Comparison of ENCODE assay signal across 11 cellular contexts in genomic region chr22:19843857-19844422, GRCh38. TPM values are rescaled to one million over a fixed set of nuclear protein-coding genes. Genes with fewer than 3 reads are reported as not detected.
A peak's percentile ranks its signal among the peaks of the same experiment; 100 is the strongest.
DNase-seq lines count a peak whose midpoint lies in the region; ATAC-seq and TF ChIP-seq lines count a peak whose summit lies in the region.
"Had no signal": no experiment of that assay in that cellular context is flagged by ENCODE, and none has a peak within 500 bp of the region (broad histone marks: within the 10 kb centered on the region; RNA-seq: fewer than 3 reads in every experiment).

No MANE protein-coding gene starts in this region.

- H3K4me1 ChIP-seq in DND-41 (ENCODE audit: insufficient read depth, low read length), result no peaks in the 10 kb centered on the region; the same call in 1 of the 2 replicates
- peaks cover 29% of the 10 kb centered on the region for H3K4me1 ChIP-seq in left ventricle myocardium inferior
- H3K4me1 ChIP-seq in skeletal muscle tissue (ENCODE audit: control insufficient read depth in 3 of 3, insufficient read depth in 3 of 3, low read length in 3 of 3), result peaks cover 26 to 44% (median 27%) of the 10 kb centered on the region in 3 donors

- peak overlapping the region; percentile 32; the same call in 1 of the 2 replicates for H3K27ac ChIP-seq in DND-41 (ENCODE audit: low read length)
- peak overlapping the region; percentile 66 for H3K27ac ChIP-seq in left ventricle myocardium inferior (replicated peaks)
- peak overlapping the region; percentile 34 for H3K27ac ChIP-seq in skeletal muscle tissue (ENCODE audit: low read depth, low read length)

- peak; percentile 13; the same call in 1 of the 3 replicates for ATAC-seq in DND-41 (ENCODE audit: insufficient read depth, low read depth)
- peak; percentile 4 for ATAC-seq in SK-N-SH treated with all-trans-retinoic acid at 6 μM for 48 hours
- no peak for ATAC-seq in HG03571 (IDR thresholded peaks at IDR 0.05; ENCODE audit: unreplicated experiment)

- no peak overlapping the region for H2AFZ ChIP-seq in DND-41 (ENCODE audit: low read depth, low read length)
- H2AFZ ChIP-seq: parathyroid adenoma had no signal

- intact Hi-C loops in left ventricle myocardium inferior (cut with micrococcal nuclease), result no loop called here

- no peak for DNase-seq in DND-41
- DNase-seq in left ventricle myocardium inferior, result no peak
- no peak for DNase-seq in activated T-cell treated with anti-CD3 and anti-CD28 coated beads, Interleukin-2, amount 50 U/mL, for 1 hour
- DNase-seq in dermis blood vessel endothelial cell, result no peak
- no peak for DNase-seq in NCI-H2081 (lab: John Stamatoyannopoulos, UW)
- DNase-seq: Calu3, NCI-H526 treated with DMSO at 0.1 percent for 48 hours had no signal

- H3K36me3 ChIP-seq in DND-41 (ENCODE audit: insufficient read depth, low read length), result peaks cover 55% of the 10 kb centered on the region
- H3K36me3 ChIP-seq in left ventricle myocardium inferior, result no peaks in the 10 kb centered on the region
- H3K36me3 ChIP-seq in skeletal muscle tissue (ENCODE audit: control insufficient read depth in 3 of 3, insufficient read depth in 3 of 3, low read length in 3 of 3), result peaks cover 0 to 7% (median 5%) of the 10 kb centered on the region in 3 donors

- no peak overlapping the region for H3K4me2 ChIP-seq in DND-41 (ENCODE audit: insufficient read depth, low read length)

- no peaks in the 10 kb centered on the region for H3K27me3 ChIP-seq in DND-41 (ENCODE audit: insufficient read depth, low read length, poor library complexity)
- H3K27me3 ChIP-seq in left ventricle myocardium inferior (ENCODE audit: low read depth), result no peaks in the 10 kb centered on the region
- no peaks in the 10 kb centered on the region for H3K27me3 ChIP-seq in skeletal muscle tissue (ENCODE audit: control insufficient read depth in 3 of 3, insufficient read depth in 3 of 3, low read length in 3 of 3)

- no peak for TF ChIP-seq CTCF in DND-41 (IDR thresholded peaks at IDR 0.05; ENCODE audit: borderline replicate concordance, extremely low read depth, low read length, poor library complexity, severe bottlenecking)
- no peak for TF ChIP-seq CTCF in left ventricle myocardium inferior (IDR thresholded peaks at IDR 0.05; ENCODE audit: borderline replicate concordance)

- H4K20me1 ChIP-seq in DND-41 (ENCODE audit: insufficient read depth, low read length), result peaks cover 69% of the 10 kb centered on the region

- peaks cover 90% of the 10 kb centered on the region for H3K79me2 ChIP-seq in DND-41 (ENCODE audit: insufficient read depth, low read length)
- H3K79me2 ChIP-seq: parathyroid adenoma had no signal

- no peak overlapping the region for H3K9ac ChIP-seq in DND-41 (ENCODE audit: low read depth, low read length)
- H3K9ac ChIP-seq in skeletal muscle tissue (ENCODE audit: low read depth in 1 of 3, low read length in 3 of 3), result peak overlapping the region; percentile 8 to 45 (median 10)
- H3K9ac ChIP-seq: parathyroid adenoma had no signal

- H3K4me3 ChIP-seq in DND-41 (ENCODE audit: low read depth in 1 of 2, low read length in 2 of 2) (no peak overlapping the region), left ventricle myocardium inferior (no peak overlapping the region), skeletal muscle tissue (ENCODE audit: low read length in 3 of 3) (no peak overlapping the region)

- no peaks in the 10 kb centered on the region for H3K9me3 ChIP-seq in DND-41 (ENCODE audit: insufficient read depth, low read length, severe bottlenecking)
- peaks cover 5% of the 10 kb centered on the region for H3K9me3 ChIP-seq in left ventricle myocardium inferior (replicated peaks)
- no peaks in the 10 kb centered on the region for H3K9me3 ChIP-seq in skeletal muscle tissue (ENCODE audit: control insufficient read depth in 3 of 3, low read length in 3 of 3)

TF ChIP-seq in SK-N-SH treated with all-trans-retinoic acid at 6 μM for 48 hours, 23 proteins besides CTCF, POLR2A, EP300 and RAD21:
- TF ChIP-seq CREB5 (CRISPR knock-in tag; IDR thresholded peaks at IDR 0.05; ENCODE audit: low read depth) (no peak), BACH2 (CRISPR knock-in tag; IDR thresholded peaks at IDR 0.05; ENCODE audit: borderline replicate concordance) (no peak), RARB (CRISPR knock-in tag; IDR thresholded peaks at IDR 0.05) (no peak), TSHZ2 (CRISPR knock-in tag; IDR thresholded peaks at IDR 0.05) (no peak), GLIS3 (CRISPR knock-in tag; IDR thresholded peaks at IDR 0.05) (no peak), OSR1 (CRISPR knock-in tag; IDR thresholded peaks at IDR 0.05) (no peak), POU6F1 (CRISPR knock-in tag; IDR thresholded peaks at IDR 0.05; ENCODE audit: borderline replicate concordance, low read depth) (no peak), SNAI2 (CRISPR knock-in tag; IDR thresholded peaks at IDR 0.05) (no peak), ZNF70 (CRISPR knock-in tag; IDR thresholded peaks at IDR 0.05) (no peak), TCF4 (CRISPR knock-in tag; IDR thresholded peaks at IDR 0.05; ENCODE audit: borderline replicate concordance) (no peak), ZFP3 (CRISPR knock-in tag; IDR thresholded peaks at IDR 0.05) (no peak)

RNA-seq across cellular contexts. Expression of gene GNB1L, which starts 10.7 kb away (rescaled TPM):
- total RNA-seq in left ventricle myocardium inferior, result 2.9 TPM
- total RNA-seq in skeletal muscle tissue, result 4.7 TPM
- 7.3 and 12.4 TPM in 2 replicates for total RNA-seq in dermis blood vessel endothelial cell

RNA-seq across cellular contexts. Expression of gene RTL10, which starts 10.7 kb away (rescaled TPM):
- total RNA-seq in left ventricle myocardium inferior, result 6.6 TPM
- 9.4 TPM for total RNA-seq in skeletal muscle tissue
- total RNA-seq in dermis blood vessel endothelial cell, result 28.1 and 30.7 TPM in 2 replicates
